In genomic region chr5:128534729-128535128, GRCh38 we compare ENCODE assay signal across 15 cellular contexts. TPM values are rescaled to one million over a fixed set of nuclear protein-coding genes. Genes with fewer than 3 reads are reported as not detected.
DNase-seq lines count a peak whose midpoint lies in the region; ATAC-seq and TF ChIP-seq lines count a peak whose summit lies in the region.
"Had no signal": no experiment of that assay in that cellular context is flagged by ENCODE, and none has a peak within 500 bp of the region (broad histone marks: within the 10 kb centered on the region; RNA-seq: fewer than 3 reads in every experiment).

No MANE protein-coding gene starts in this region.

- H3K4me2 ChIP-seq in fibroblast of lung (ENCODE audit: extremely low read depth, insufficient read depth, low read length), result no peak overlapping the region
- H3K4me2 ChIP-seq in trophoblast cell (ENCODE audit: low read length), result no peak overlapping the region

- TF ChIP-seq CTCF in HFF-Myc (IDR thresholded peaks at IDR 0.05; ENCODE audit: low read depth, low read length, missing control alignments), result no peak
- no peak for TF ChIP-seq CTCF in RWPE1 (conservative IDR thresholded peaks at IDR 0.05; ENCODE audit: low read depth)
- no peak for TF ChIP-seq CTCF in fibroblast of lung (conservative IDR thresholded peaks at IDR 0.05 in 1 of 2, IDR thresholded peaks at IDR 0.05 in 1 of 2; ENCODE audit: low read depth in 1 of 2, low read length in 2 of 2)
- no peak for TF ChIP-seq CTCF in gastrocnemius medialis (IDR thresholded peaks at IDR 0.05 in 4 of 5, conservative IDR thresholded peaks at IDR 0.05 in 1 of 5)

- no peaks in the 10 kb centered on the region for H4K20me1 ChIP-seq in fibroblast of lung (ENCODE audit: control insufficient read depth, extremely low read depth, insufficient read depth, low read length)

- peak; percentile 52 for DNase-seq in HFF-Myc (ENCODE audit: extremely low read depth, low read depth)
- peak; percentile 57 for DNase-seq in RWPE1 (ENCODE audit: low spot score)
- DNase-seq in fibroblast of lung (ENCODE audit: low read depth in 2 of 2), result peak; percentile 61 to 70
- peak; percentile 59 to 92 for DNase-seq in trophoblast cell
- no peak for DNase-seq in gastrocnemius medialis
- DNase-seq: CD4-positive, alpha-beta memory T cell; immature natural killer cell; naive B cell; Peyer's patch had no signal

- intact Hi-C loops in gastrocnemius medialis (cut with DNase I; ENCODE audit: low total_unique reads), result no loop called here

- H3K4me3 ChIP-seq in HFF-Myc (replicated peaks; ENCODE audit: low read depth, low read length) (no peak overlapping the region), fibroblast of lung (replicated peaks in 1 of 4; ENCODE audit: control extremely low read depth in 1 of 4, insufficient read depth in 1 of 4, low read depth in 3 of 4, low read length in 4 of 4) (peak overlapping the region in 1 of 4 experiments; percentile 72), trophoblast cell (ENCODE audit: low read depth, low read length) (no peak overlapping the region), gastrocnemius medialis (no peak overlapping the region)
- H3K4me3 ChIP-seq: esophagus muscularis mucosa, Peyer's patch, skin epidermis, suprapubic skin had no signal

- no peaks in the 10 kb centered on the region for H3K27me3 ChIP-seq in fibroblast of lung (ENCODE audit: control insufficient read depth, insufficient read depth, low read length)
- H3K27me3 ChIP-seq in trophoblast cell (ENCODE audit: insufficient read depth, low read length), result no peaks in the 10 kb centered on the region
- H3K27me3 ChIP-seq in gastrocnemius medialis, result peaks cover 35 to 52% (median 46%) of the 10 kb centered on the region in 3 donors

- CTCF ChIA-PET in RWPE1 (lab: Yijun Ruan, JAX), result interaction anchor here (0.7 kb wide), 1 partner anchor 169 kb away, joined by 4 read pairs; no protein-coding TSS in a partner anchor

- POLR2A ChIA-PET in RWPE1 (lab: Yijun Ruan, JAX; ENCODE audit: low non-redundant PET), result no interaction called here

- no peak overlapping the region for H3K18ac ChIP-seq in trophoblast cell (ENCODE audit: low read length)

- ATAC-seq in GM21576 (IDR thresholded peaks at IDR 0.05; ENCODE audit: unreplicated experiment) (no peak), gastrocnemius medialis (no peak), GM21825 (IDR thresholded peaks at IDR 0.05; ENCODE audit: unreplicated experiment) (no peak)

- H3K4ac ChIP-seq in trophoblast cell (ENCODE audit: low read depth, low read length), result no peak overlapping the region

- no peak overlapping the region for H4K91ac ChIP-seq in trophoblast cell (ENCODE audit: low read depth, low read length)

- no peak overlapping the region for H3K14ac ChIP-seq in trophoblast cell (ENCODE audit: low read length)

- peaks cover 11% of the 10 kb centered on the region for H3K79me1 ChIP-seq in trophoblast cell (ENCODE audit: low read length)

- no peak overlapping the region for H2BK12ac ChIP-seq in trophoblast cell (ENCODE audit: low read length)

- in situ Hi-C loops in gastrocnemius medialis (cut with MboI; ENCODE audit: low sequenced_read_pairs in 4 of 4), result no loop called here

- H2BK120ac ChIP-seq in trophoblast cell (ENCODE audit: insufficient read depth, low read length, poor library complexity), result no peak overlapping the region

- H4K8ac ChIP-seq in trophoblast cell (ENCODE audit: low read depth, low read length), result no peak overlapping the region

- TF ChIP-seq POLR2A in gastrocnemius medialis (IDR thresholded peaks at IDR 0.05), result no peak

- H3K36me3 ChIP-seq in fibroblast of lung (ENCODE audit: control insufficient read depth, insufficient read depth, low read length), result no peaks in the 10 kb centered on the region
- H3K36me3 ChIP-seq in trophoblast cell (ENCODE audit: control insufficient read depth in 1 of 2, insufficient read depth in 2 of 2, low read length in 2 of 2), result no peaks in the 10 kb centered on the region
- no peaks in the 10 kb centered on the region for H3K36me3 ChIP-seq in gastrocnemius medialis
- H3K36me3 ChIP-seq: esophagus muscularis mucosa, Peyer's patch, suprapubic skin had no signal

- H3K9ac ChIP-seq in fibroblast of lung (ENCODE audit: insufficient read depth, low read length), result no peak overlapping the region
- H3K9ac ChIP-seq in trophoblast cell (ENCODE audit: low read length), result no peak overlapping the region

- H2AFZ ChIP-seq in fibroblast of lung (ENCODE audit: low read length), result no peak overlapping the region
- no peak overlapping the region for H2AFZ ChIP-seq in trophoblast cell (ENCODE audit: insufficient read depth, low read length, poor library complexity)

- H3K27ac ChIP-seq in RWPE1, result no peak overlapping the region
- no peak overlapping the region for H3K27ac ChIP-seq in fibroblast of lung (ENCODE audit: insufficient read depth, low read length)
- H3K27ac ChIP-seq in trophoblast cell (ENCODE audit: low read depth, low read length), result no peak overlapping the region
- H3K27ac ChIP-seq in gastrocnemius medialis, result no peak overlapping the region
- H3K27ac ChIP-seq: esophagus muscularis mucosa, Peyer's patch, skin epidermis, suprapubic skin had no signal

- WGBS in trophoblast cell (ENCODE audit: extremely low coverage, insufficient coverage, insufficient read length), result no CpG with 5 or more reads among the region's 6 CpGs

- H3K9me3 ChIP-seq in fibroblast of lung (ENCODE audit: control insufficient read depth, insufficient read depth, low read depth, low read length) (no peaks in the 10 kb centered on the region), trophoblast cell (ENCODE audit: insufficient read depth, low read depth, low read length) (no peaks in the 10 kb centered on the region), gastrocnemius medialis (no peaks in the 10 kb centered on the region)
- H3K9me3 ChIP-seq: esophagus muscularis mucosa, Peyer's patch, suprapubic skin had no signal

- no peak overlapping the region for H4K12ac ChIP-seq in trophoblast cell (ENCODE audit: low read depth, low read length)

- H3K4me1 ChIP-seq in fibroblast of lung (ENCODE audit: control insufficient read depth, extremely low read depth, insufficient read depth, low read length), result no peaks in the 10 kb centered on the region
- peaks cover 7 to 12% of the 10 kb centered on the region in 2 experiments for H3K4me1 ChIP-seq in trophoblast cell (ENCODE audit: control insufficient read depth in 1 of 2, insufficient read depth in 2 of 2, low read length in 2 of 2)
- H3K4me1 ChIP-seq in gastrocnemius medialis, result peaks cover 0 to 16% of the 10 kb centered on the region in 2 donors

- H3K79me2 ChIP-seq in fibroblast of lung (ENCODE audit: control insufficient read depth, insufficient read depth, low read length) (no peaks in the 10 kb centered on the region), trophoblast cell (ENCODE audit: control insufficient read depth, insufficient read depth, low read length, poor library complexity) (peaks cover 2% of the 10 kb centered on the region)

- no peak overlapping the region for H2BK5ac ChIP-seq in trophoblast cell (ENCODE audit: low read depth, low read length, poor library complexity)

- H2AK5ac ChIP-seq in trophoblast cell (ENCODE audit: low read length), result no peak overlapping the region

- H3K23ac ChIP-seq in trophoblast cell (ENCODE audit: low read length), result no peak overlapping the region

RNA-seq across cellular contexts. Expression of gene FBN2, which starts 3.3 kb away (rescaled TPM):
- total RNA-seq in fibroblast of lung (9.0 and 80.1 TPM in 2 replicates), gastrocnemius medialis (under 1 TPM in 2 of 4 donors, not detected in 2; 0.07 to 0.20 TPM)
- 22.1 and 43.1 TPM in 2 replicates for polyA plus RNA-seq in fibroblast of lung
- 18.1 and 47.6 TPM in 2 replicates for polyA plus RNA-seq in fibroblast of lung (2012)
- polyA minus RNA-seq in fibroblast of lung (ENCODE audit: low replicate concordance), result 42.5 and 191 TPM in 2 replicates
- 18.5 and 19.0 TPM in 2 replicates for polyA plus RNA-seq in trophoblast cell (2013)
- total RNA-seq: activated T-helper 2 cell treated with anti-CD3 and anti-CD28 coated beads, Interferon-gamma antibody, Interleukin-2, Interleukin-4, amounts not matched to agents 10 μg/mL and 5 μg/mL and 100 μg/mL, durations not matched to agents 14 hours and 24 hours and 36 hours had no signal
- polyA plus RNA-seq: CD4-positive, alpha-beta memory T cell; immature natural killer cell had no signal

Comparison
In these comparisons a context has a peak if more than half of its experiments do, and no peak if none do; other contexts are left out.
1. DNase-seq: peak in HFF-Myc (single experiment), RWPE1 (single experiment), fibroblast of lung (2 of 2) and trophoblast cell (2 of 2); none in gastrocnemius medialis (0 of 2).